Comparison of ENCODE assay signal across 26 cellular contexts in genomic region chr1:40839943-40840335, GRCh38. TPM values are rescaled to one million over a fixed set of nuclear protein-coding genes. Genes with fewer than 3 reads are reported as not detected.
"Had no signal": no experiment of that assay in that cellular context is flagged by ENCODE, and none has a peak within 500 bp of the region (broad histone marks: within the 10 kb centered on the region; RNA-seq: fewer than 3 reads in every experiment).

No MANE protein-coding gene starts in this region.

- H3K27me3 ChIP-seq: body of pancreas, cardiac muscle cell, gastrocnemius medialis, pancreas, upper lobe of right lung had no signal

- H3K36me3 Mint-ChIP-seq: activated naive CD4-positive, alpha-beta T cell treated with anti-CD3 and anti-CD28 coated beads, Interleukin-2, amount 10 ng/mL, durations not matched to agents 7 days and 5 days had no signal

- H3K27me3 Mint-ChIP-seq: natural killer cell treated with Interleukin-12 subunit alpha and Interleukin-12 subunit beta and Interleukin-15 and Interleukin-18, amount 100 ng/mL, for 72 hours had no signal

- H3K4me1 ChIP-seq: gastrocnemius medialis, lower lobe of right lung, pancreas, upper lobe of right lung had no signal

- FAIRE-seq: islet of Langerhans, pancreas had no signal

- H3K4me3 ChIP-seq: body of pancreas, cardiac muscle cell, esophagus squamous epithelium, gastrocnemius medialis, lower lobe of right lung, pancreas, upper lobe of right lung had no signal

- H3K4me3 Mint-ChIP-seq: activated naive CD4-positive, alpha-beta T cell treated with anti-CD3 and anti-CD28 coated beads, Interleukin-2, amount 10 ng/mL, durations not matched to agents 7 days and 5 days; endodermal cell; natural killer cell treated with Interleukin-12 subunit alpha and Interleukin-12 subunit beta and Interleukin-15 and Interleukin-18, amount 100 ng/mL, for 72 hours had no signal

- ATAC-seq: body of pancreas; gastrocnemius medialis; left colon; natural killer cell treated with Interleukin-12 subunit alpha and Interleukin-12 subunit beta and Interleukin-15 and Interleukin-18, amount 100 ng/mL, for 72 hours; pancreas; right cardiac atrium; stimulated activated naive CD8-positive, alpha-beta T cell treated with anti-CD3 and anti-CD28 coated beads, Interleukin-15, Interleukin-2, amounts not matched to agents 100 U/mL and 50 U/mL, for 24 hours had no signal

- DNase-seq: activated CD4-positive, alpha-beta T cell treated with anti-CD3 and anti-CD28 coated beads for 1 hour; activated CD4-positive, alpha-beta T cell treated with anti-CD3 and anti-CD28 coated beads, Interleukin-2, amount 50 U/mL, for 4 hours; activated effector memory CD4-positive, alpha-beta T cell treated with anti-CD3 and anti-CD28 coated beads, Interleukin-2, amount 50 U/mL, for 16 hours; activated naive CD4-positive, alpha-beta T cell treated with anti-CD3 and anti-CD28 coated beads, Interleukin-2, amount 10 ng/mL, durations not matched to agents 7 days and 5 days; activated T-cell treated with anti-CD3 and anti-CD28 coated beads for 4 hours; anterior cingulate cortex; body of pancreas; cortex of kidney; endodermal cell; esophagus squamous epithelium; gastrocnemius medialis; hypothalamus; left colon; lower lobe of right lung; right cardiac atrium; stimulated activated CD4-positive, alpha-beta T cell treated with anti-CD3 and anti-CD28 coated beads, Interleukin-12 subunit alpha, Interleukin-12 subunit beta, amount 100 ng/mL, for 4 hours; stimulated activated CD4-positive, alpha-beta T cell treated with anti-CD3 and anti-CD28 coated beads, Interleukin-4, amount 100 ng/mL, for 4 hours; stimulated activated naive CD8-positive, alpha-beta T cell treated with anti-CD3 and anti-CD28 coated beads, Interleukin-15, Interleukin-2, amounts not matched to agents 100 U/mL and 50 U/mL, for 24 hours; SW 1271 had no signal

- H3K27ac Mint-ChIP-seq: endodermal cell; natural killer cell treated with Interleukin-12 subunit alpha and Interleukin-12 subunit beta and Interleukin-15 and Interleukin-18, amount 100 ng/mL, for 72 hours had no signal

- H3K9me3 ChIP-seq: body of pancreas, gastrocnemius medialis, lower lobe of right lung, neutrophil, pancreas, upper lobe of right lung had no signal

- H3K27ac ChIP-seq: body of pancreas, cardiac muscle cell, esophagus squamous epithelium, gastrocnemius medialis, lower lobe of right lung, neutrophil, pancreas, upper lobe of right lung had no signal

- H3K36me3 ChIP-seq: cardiac muscle cell, esophagus squamous epithelium, gastrocnemius medialis, lower lobe of right lung, neutrophil, pancreas, upper lobe of right lung had no signal

- H3K9me3 Mint-ChIP-seq: activated naive CD4-positive, alpha-beta T cell treated with anti-CD3 and anti-CD28 coated beads, Interleukin-2, amount 10 ng/mL, durations not matched to agents 7 days and 5 days; natural killer cell treated with Interleukin-12 subunit alpha and Interleukin-12 subunit beta and Interleukin-15 and Interleukin-18, amount 100 ng/mL, for 72 hours had no signal

RNA-seq across cellular contexts. Expression of gene KCNQ4, which starts 56.4 kb away (rescaled TPM):
- total RNA-seq: pulmonary artery endothelial cell had no signal
